Comparison of ENCODE assay signal across 14 cellular contexts in genomic region chr1:30413606-30414005, GRCh38.
A peak's percentile ranks its signal among the peaks of the same experiment; 100 is the strongest.
DNase-seq lines count a peak whose midpoint lies in the region; ATAC-seq and TF ChIP-seq lines count a peak whose summit lies in the region.
"Had no signal": no experiment of that assay in that cellular context is flagged by ENCODE, and none has a peak within 500 bp of the region (broad histone marks: within the 10 kb centered on the region; RNA-seq: fewer than 3 reads in every experiment).

No MANE protein-coding gene starts in this region.

- CTCF ChIA-PET in activated CD8-positive, alpha-beta memory T cell treated with anti-CD3 and anti-CD28 coated beads, Interleukin-2, amount 10 ng/mL, durations not matched to agents 7 days and 5 days (lab: Charles Lee): no interaction called here

- no peak overlapping the region for H3K4me3 Mint-ChIP-seq in activated CD8-positive, alpha-beta memory T cell treated with anti-CD3 and anti-CD28 coated beads, Interleukin-2, amount 10 ng/mL, durations not matched to agents 7 days and 5 days
- H3K4me3 Mint-ChIP-seq in type B pancreatic cell: no peak overlapping the region

- WGBS in lower leg skin, 2 donors: 77 to 93% methylated on average over 12 of the region's 12 CpGs

- H3K9me3 Mint-ChIP-seq in activated CD8-positive, alpha-beta memory T cell treated with anti-CD3 and anti-CD28 coated beads, Interleukin-2, amount 10 ng/mL, durations not matched to agents 7 days and 5 days (ENCODE audit: low read depth): no peaks in the 10 kb centered on the region
- no peaks in the 10 kb centered on the region for H3K9me3 Mint-ChIP-seq in type B pancreatic cell

- H3K36me3 Mint-ChIP-seq in activated CD8-positive, alpha-beta memory T cell treated with anti-CD3 and anti-CD28 coated beads, Interleukin-2, amount 10 ng/mL, durations not matched to agents 7 days and 5 days: no peaks in the 10 kb centered on the region
- H3K36me3 Mint-ChIP-seq in type B pancreatic cell: no peaks in the 10 kb centered on the region

- no peaks in the 10 kb centered on the region for H3K4me1 Mint-ChIP-seq in activated CD8-positive, alpha-beta memory T cell treated with anti-CD3 and anti-CD28 coated beads, Interleukin-2, amount 10 ng/mL, durations not matched to agents 7 days and 5 days
- peaks cover 18% of the 10 kb centered on the region for H3K4me1 Mint-ChIP-seq in type B pancreatic cell (ENCODE audit: unreplicated experiment)

- no peak overlapping the region for H3K4me3 ChIP-seq in lower leg skin (ENCODE audit: low read depth, poor library complexity, severe bottlenecking)

- no peak for TF ChIP-seq POLR2A in lower leg skin (IDR thresholded peaks at IDR 0.05)

- ATAC-seq in activated CD8-positive, alpha-beta memory T cell treated with anti-CD3 and anti-CD28 coated beads, Interleukin-2, amount 10 ng/mL, durations not matched to agents 7 days and 5 days: no peak
- no peak for ATAC-seq in GM21390 (IDR thresholded peaks at IDR 0.05; ENCODE audit: unreplicated experiment)
- ATAC-seq: HCT116 had no signal

- DNase-seq in activated CD8-positive, alpha-beta memory T cell treated with anti-CD3 and anti-CD28 coated beads for 24 hours: peak; percentile 30
- no peak for DNase-seq in activated CD8-positive, alpha-beta memory T cell treated with anti-CD3 and anti-CD28 coated beads, Interleukin-2, amount 50 U/mL, for 4 hours
- peak; percentile 16 for DNase-seq in activated CD8-positive, alpha-beta memory T cell treated with anti-CD3 and anti-CD28 coated beads, Interleukin-2, amount 10 ng/mL, durations not matched to agents 7 days and 5 days
- peak; percentile 2 to 68 for DNase-seq in lower leg skin (ENCODE audit: low spot score in 2 of 2)
- peak; percentile 51 for DNase-seq in type B pancreatic cell (ENCODE audit: extremely low spot score, unreplicated experiment)
- no peak for DNase-seq in inferior parietal cortex (ENCODE audit: extremely low spot score)
- DNase-seq in NCI-H1105 treated with DMSO at 0.1 percent for 48 hours (lab: John Stamatoyannopoulos, UW): no peak
- DNase-seq: DMS79; NCI-H1048; NCI-H345; NCI-H69; NK-92 treated with Interleukin-12 subunit alpha and Interleukin-12 subunit beta, amount 100 ng/mL, for 24 hours had no signal

- TF ChIP-seq CTCF in lower leg skin (IDR thresholded peaks at IDR 0.05) (no peak), type B pancreatic cell (conservative IDR thresholded peaks at IDR 0.05) (no peak)

- intact Hi-C loops in lower leg skin (cut with DNase I; ENCODE audit: low total_unique reads): no loop called here

- H3K27me3 Mint-ChIP-seq in activated CD8-positive, alpha-beta memory T cell treated with anti-CD3 and anti-CD28 coated beads, Interleukin-2, amount 10 ng/mL, durations not matched to agents 7 days and 5 days: no peaks in the 10 kb centered on the region
- peaks cover 15% of the 10 kb centered on the region for H3K27me3 Mint-ChIP-seq in type B pancreatic cell

- no peak overlapping the region for H3K27ac Mint-ChIP-seq in activated CD8-positive, alpha-beta memory T cell treated with anti-CD3 and anti-CD28 coated beads, Interleukin-2, amount 10 ng/mL, durations not matched to agents 7 days and 5 days
- H3K27ac Mint-ChIP-seq in type B pancreatic cell: no peak overlapping the region

Comparison
In these comparisons a context has a peak if more than half of its experiments do, and no peak if none do; other contexts are left out.
1. DNase-seq: peak in activated CD8-positive, alpha-beta memory T cell treated with anti-CD3 and anti-CD28 coated beads for 24 hours (single experiment), activated CD8-positive, alpha-beta memory T cell treated with anti-CD3 and anti-CD28 coated beads, Interleukin-2, amount 10 ng/mL, durations not matched to agents 7 days and 5 days (single experiment), lower leg skin (2 of 2) and type B pancreatic cell (single experiment); none in activated CD8-positive, alpha-beta memory T cell treated with anti-CD3 and anti-CD28 coated beads, Interleukin-2, amount 50 U/mL, for 4 hours (single experiment), inferior parietal cortex (single experiment) and NCI-H1105 treated with DMSO at 0.1 percent for 48 hours (single experiment).